22 cellular contexts compared by ENCODE assay signal in the genomic region with DNA sequence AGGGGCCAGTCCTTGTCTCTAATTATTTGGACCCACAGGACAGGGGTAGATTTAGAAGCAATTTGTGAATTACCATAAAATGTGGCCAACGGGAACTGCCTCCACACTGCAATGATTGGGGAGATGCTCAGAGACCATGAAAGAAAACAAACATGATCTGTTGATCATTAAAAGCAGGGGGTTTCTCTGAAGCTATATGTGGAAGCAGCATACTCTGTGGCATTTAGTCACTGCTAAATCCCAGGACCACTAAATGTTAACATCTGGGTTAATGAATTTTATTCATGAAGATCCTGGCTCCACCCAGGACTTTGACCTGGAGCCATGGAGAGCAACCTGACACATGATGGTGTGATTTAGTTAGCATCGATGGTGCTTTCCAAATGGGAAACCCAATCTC.
"Had no signal": no experiment of that assay in that cellular context is flagged by ENCODE, and none has a peak within 500 bp of the region (broad histone marks: within the 10 kb centered on the region; RNA-seq: fewer than 3 reads in every experiment).

No MANE protein-coding gene starts in this region.

- H3K9me3 ChIP-seq: colonic mucosa, lower lobe of right lung, mucosa of descending colon had no signal

- H3K27me3 ChIP-seq: colonic mucosa, esophagus muscularis mucosa, foreskin keratinocyte, gastroesophageal sphincter, hepatocyte had no signal

- H3K4me3 ChIP-seq: colonic mucosa, esophagus muscularis mucosa, gastroesophageal sphincter, heart left ventricle, hepatocyte, left lung, lower lobe of right lung, mucosa of descending colon had no signal

- H3K27ac ChIP-seq: colonic mucosa, esophagus muscularis mucosa, foreskin keratinocyte, gastroesophageal sphincter, heart left ventricle, hepatocyte, left lung, lower lobe of right lung had no signal

- H2AFZ ChIP-seq: hepatocyte had no signal

- DNase-seq: cerebellar nuclear complex; colonic mucosa; cortex of kidney; effector CD8-positive, alpha-beta T cell; effector memory CD8-positive, alpha-beta T cell; endodermal cell; foreskin keratinocyte; heart left ventricle; hypothalamus; immature natural killer cell; islet precursor cell; kidney; kidney glomerular epithelial cell; left colon; left lung; left ventricle myocardium superior; lower lobe of right lung; mesenchymal stem cell; mucosa of descending colon had no signal

- H3K79me2 ChIP-seq: hepatocyte had no signal

- H3K4me1 ChIP-seq: colonic mucosa, esophagus muscularis mucosa, gastroesophageal sphincter, left lung, lower lobe of right lung had no signal

- H3K4me2 ChIP-seq: hepatocyte had no signal

- H3K36me3 ChIP-seq: colonic mucosa, esophagus muscularis mucosa, gastroesophageal sphincter, heart left ventricle, left lung, lower lobe of right lung had no signal

- ATAC-seq: effector memory CD8-positive, alpha-beta T cell; foreskin keratinocyte; gastroesophageal sphincter; heart left ventricle; left colon; left lung; left ventricle myocardium superior; lower lobe of right lung; mucosa of descending colon had no signal
